In genomic region chr11:40321537-40321936, GRCh38 we compare ENCODE assay signal across 37 cellular contexts.
"Had no signal": no experiment of that assay in that cellular context is flagged by ENCODE, and none has a peak within 500 bp of the region (broad histone marks: within the 10 kb centered on the region; RNA-seq: fewer than 3 reads in every experiment).

No MANE protein-coding gene starts in this region.

- H3K4me1 Mint-ChIP-seq: activated naive CD4-positive, alpha-beta T cell treated with anti-CD3 and anti-CD28 coated beads, Interleukin-2, amount 10 ng/mL, durations not matched to agents 7 days and 5 days; activated naive CD8-positive, alpha-beta T cell treated with anti-CD3 and anti-CD28 coated beads for 36 hours; activated naive CD8-positive, alpha-beta T cell treated with anti-CD3 and anti-CD28 coated beads, Interleukin-2, amount 10 ng/mL, durations not matched to agents 7 days and 5 days; activated naive CD8-positive, alpha-beta T cell treated with anti-CD3 and anti-CD28 coated beads, Interleukin-2, amount 50 U/mL, for 24 hours; activated T-helper 17 cell treated with anti-CD3 and anti-CD28 coated beads, Interleukin-2, amount 50 U/mL, for 72 hours; brain; central memory CD8-positive, alpha-beta T cell had no signal

- H3K4me1 ChIP-seq: adrenal gland, ascending aorta, body of pancreas, breast epithelium had no signal

- H3K27ac Mint-ChIP-seq: activated naive CD4-positive, alpha-beta T cell treated with anti-CD3 and anti-CD28 coated beads for 36 hours; activated naive CD4-positive, alpha-beta T cell treated with anti-CD3 and anti-CD28 coated beads, Interleukin-2, amount 10 ng/mL, durations not matched to agents 7 days and 5 days; activated naive CD4-positive, alpha-beta T cell treated with anti-CD3 and anti-CD28 coated beads, Interleukin-2, amount 50 U/mL, for 72 hours; activated naive CD8-positive, alpha-beta T cell; activated naive CD8-positive, alpha-beta T cell treated with anti-CD3 and anti-CD28 coated beads for 36 hours; activated naive CD8-positive, alpha-beta T cell treated with anti-CD3 and anti-CD28 coated beads, Interleukin-2, amount 10 ng/mL, durations not matched to agents 7 days and 5 days; activated naive CD8-positive, alpha-beta T cell treated with anti-CD3 and anti-CD28 coated beads, Interleukin-2, amount 50 U/mL, for 24 hours; activated T-cell treated with anti-CD3 and anti-CD28 coated beads, Interleukin-2, amount 50 U/mL, for 24 hours; activated T-cell treated with anti-CD3 and anti-CD28 coated beads, Interleukin-2, amount 50 U/mL, for 72 hours; activated T-helper 1 cell treated with anti-CD3 and anti-CD28 coated beads, Interleukin-12 subunit alpha, Interleukin-12 subunit beta, Interleukin-2, Interleukin-4 antibody, amounts not matched to agents 30 ng/mL and 10 ng/mL and 1 ng/mL, durations not matched to agents 14 hours and 24 hours and 36 hours; activated T-helper 17 cell treated with anti-CD3 and anti-CD28 coated beads, Interleukin-2, amount 50 U/mL, for 72 hours; activated T-helper 2 cell treated with anti-CD3 and anti-CD28 coated beads, Interferon-gamma antibody, Interleukin-2, Interleukin-4, amounts not matched to agents 10 μg/mL and 5 μg/mL and 100 μg/mL, durations not matched to agents 14 hours and 24 hours and 36 hours; brain had no signal

- H3K4me3 Mint-ChIP-seq: activated naive CD4-positive, alpha-beta T cell treated with anti-CD3 and anti-CD28 coated beads for 36 hours; activated naive CD4-positive, alpha-beta T cell treated with anti-CD3 and anti-CD28 coated beads, Interleukin-2, amount 10 ng/mL, durations not matched to agents 7 days and 5 days; activated naive CD8-positive, alpha-beta T cell; activated naive CD8-positive, alpha-beta T cell treated with anti-CD3 and anti-CD28 coated beads for 36 hours; activated naive CD8-positive, alpha-beta T cell treated with anti-CD3 and anti-CD28 coated beads, Interleukin-2, amount 10 ng/mL, durations not matched to agents 7 days and 5 days; activated naive CD8-positive, alpha-beta T cell treated with anti-CD3 and anti-CD28 coated beads, Interleukin-2, amount 50 U/mL, for 24 hours; activated T-cell treated with anti-CD3 and anti-CD28 coated beads, Interleukin-2, amount 50 U/mL, for 24 hours; activated T-cell treated with anti-CD3 and anti-CD28 coated beads, Interleukin-2, amount 50 U/mL, for 4 hours; activated T-cell treated with anti-CD3 and anti-CD28 coated beads, Interleukin-2, amount 50 U/mL, for 72 hours; activated T-helper 1 cell treated with anti-CD3 and anti-CD28 coated beads, Interleukin-12 subunit alpha, Interleukin-12 subunit beta, Interleukin-2, Interleukin-4 antibody, amounts not matched to agents 30 ng/mL and 10 ng/mL and 1 ng/mL, durations not matched to agents 14 hours and 24 hours and 36 hours; activated T-helper 17 cell treated with anti-CD3 and anti-CD28 coated beads, Interleukin-2, amount 50 U/mL, for 72 hours; brain; central memory CD8-positive, alpha-beta T cell had no signal

- H3K9me3 ChIP-seq: ascending aorta, body of pancreas, breast epithelium had no signal

- DNase-seq: activated effector memory CD4-positive, alpha-beta T cell treated with anti-CD3 and anti-CD28 coated beads, Interleukin-2, amount 50 U/mL, for 16 hours; activated effector memory CD4-positive, alpha-beta T cell treated with Interleukin-2 at 50 U/mL for 16 hours; activated gamma-delta T cell; activated gamma-delta T cell treated with Interleukin-2 at 50 U/mL for 16 hours; activated naive CD4-positive, alpha-beta T cell; activated naive CD4-positive, alpha-beta T cell treated with anti-CD3 and anti-CD28 coated beads for 36 hours; activated naive CD4-positive, alpha-beta T cell treated with anti-CD3 and anti-CD28 coated beads, Interleukin-2, amount 10 ng/mL, durations not matched to agents 7 days and 5 days; activated naive CD4-positive, alpha-beta T cell treated with Interleukin-2 at 50 U/mL for 16 hours; activated naive CD8-positive, alpha-beta T cell treated with anti-CD3 and anti-CD28 coated beads for 36 hours; activated naive CD8-positive, alpha-beta T cell treated with anti-CD3 and anti-CD28 coated beads, Interleukin-2, amount 10 ng/mL, durations not matched to agents 7 days and 5 days; activated naive CD8-positive, alpha-beta T cell treated with anti-CD3 and anti-CD28 coated beads, Interleukin-2, amount 50 U/mL, for 24 hours; activated T-cell treated with anti-CD3 and anti-CD28 coated beads for 4 hours; activated T-cell treated with anti-CD3 and anti-CD28 coated beads, Interleukin-2, amount 50 U/mL, for 1 hour; activated T-cell treated with anti-CD3 and anti-CD28 coated beads, Interleukin-2, amount 50 U/mL, for 24 hours; activated T-cell treated with anti-CD3 and anti-CD28 coated beads, Interleukin-2, amount 50 U/mL, for 4 hours; activated T-cell treated with anti-CD3 and anti-CD28 coated beads, Interleukin-2, amount 50 U/mL, for 48 hours; activated T-cell treated with anti-CD3 and anti-CD28 coated beads, Interleukin-2, amount 50 U/mL, for 72 hours; adrenal gland; amniotic stem cell; amygdala; anterior cingulate cortex; aorta; body of pancreas; brain microvascular endothelial cell; caudate nucleus; central memory CD4-positive, alpha-beta T cell; cerebellar nuclear complex had no signal

- H3K27me3 ChIP-seq: adrenal gland, ascending aorta, body of pancreas, brain microvascular endothelial cell, breast epithelium, cardiac muscle cell had no signal

- H3K4me3 ChIP-seq: adrenal gland, ascending aorta, body of pancreas, breast epithelium, cardiac muscle cell had no signal

- H3K27ac ChIP-seq: adrenal gland, ascending aorta, body of pancreas, brain microvascular endothelial cell, breast epithelium, cardiac muscle cell had no signal

- H3K36me3 Mint-ChIP-seq: activated naive CD4-positive, alpha-beta T cell treated with anti-CD3 and anti-CD28 coated beads, Interleukin-2, amount 10 ng/mL, durations not matched to agents 7 days and 5 days; activated naive CD4-positive, alpha-beta T cell treated with anti-CD3 and anti-CD28 coated beads, Interleukin-2, amount 50 U/mL, for 72 hours; activated naive CD8-positive, alpha-beta T cell; activated naive CD8-positive, alpha-beta T cell treated with anti-CD3 and anti-CD28 coated beads for 36 hours; activated naive CD8-positive, alpha-beta T cell treated with anti-CD3 and anti-CD28 coated beads, Interleukin-2, amount 10 ng/mL, durations not matched to agents 7 days and 5 days; brain had no signal

- H3K27me3 Mint-ChIP-seq: activated naive CD4-positive, alpha-beta T cell treated with anti-CD3 and anti-CD28 coated beads, Interleukin-2, amount 10 ng/mL, durations not matched to agents 7 days and 5 days; activated naive CD8-positive, alpha-beta T cell; activated naive CD8-positive, alpha-beta T cell treated with anti-CD3 and anti-CD28 coated beads for 36 hours; activated naive CD8-positive, alpha-beta T cell treated with anti-CD3 and anti-CD28 coated beads, Interleukin-2, amount 10 ng/mL, durations not matched to agents 7 days and 5 days; activated naive CD8-positive, alpha-beta T cell treated with anti-CD3 and anti-CD28 coated beads, Interleukin-2, amount 50 U/mL, for 24 hours; activated T-cell treated with anti-CD3 and anti-CD28 coated beads, Interleukin-2, amount 50 U/mL, for 24 hours; activated T-helper 17 cell treated with anti-CD3 and anti-CD28 coated beads, Interleukin-2, amount 50 U/mL, for 72 hours; central memory CD8-positive, alpha-beta T cell had no signal

- H3K36me3 ChIP-seq: adrenal gland, ascending aorta, brain microvascular endothelial cell, breast epithelium, cardiac muscle cell had no signal

- H3K9me3 Mint-ChIP-seq: brain had no signal
